21 cellular contexts compared by ENCODE assay signal in the genomic region with DNA sequence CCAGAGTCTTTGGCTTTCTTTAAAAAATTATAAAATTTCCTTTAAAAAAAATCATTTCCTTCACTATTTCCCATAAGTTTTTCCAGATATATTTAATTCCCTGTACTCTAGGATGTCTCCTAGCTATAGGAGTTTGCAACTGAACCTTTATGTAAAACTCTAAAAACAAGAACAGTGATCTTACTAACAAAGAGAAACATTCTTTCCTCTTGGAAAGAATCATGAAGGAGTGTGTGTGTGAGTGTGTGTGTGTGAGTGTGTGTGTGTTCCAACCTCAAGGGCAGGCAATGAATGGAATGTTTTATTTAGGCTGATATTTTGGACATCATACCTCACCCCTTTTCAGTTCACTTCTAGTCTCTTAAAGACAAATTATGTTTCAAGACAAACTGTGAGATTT.
DNase-seq lines count a peak whose midpoint lies in the region; ATAC-seq and TF ChIP-seq lines count a peak whose summit lies in the region.
"Had no signal": no experiment of that assay in that cellular context is flagged by ENCODE, and none has a peak within 500 bp of the region (broad histone marks: within the 10 kb centered on the region; RNA-seq: fewer than 3 reads in every experiment).

No MANE protein-coding gene starts in this region.

- no peak overlapping the region for H3K4me3 Mint-ChIP-seq in GM23338
- H3K4me3 Mint-ChIP-seq in neural crest cell: no peak overlapping the region
- H3K4me3 Mint-ChIP-seq: CD14-positive monocyte; CD4-positive, alpha-beta T cell; CD8-positive, alpha-beta memory T cell had no signal

- peak; percentile 61 for DNase-seq in GM23338 (ENCODE audit: low spot score)
- peak; percentile 47 for DNase-seq in SK-MEL-5 (ENCODE audit: low read depth, low spot score)
- DNase-seq in foreskin melanocyte: peak; percentile 18
- DNase-seq in neural crest cell (ENCODE audit: low read depth, low spot score): no peak
- no peak for DNase-seq in GM10266 (ENCODE audit: extremely low spot score)
- no peak for DNase-seq in amniotic stem cell (lab: John Stamatoyannopoulos, UW)
- DNase-seq: AML-193; BE2C; CD4-positive, alpha-beta T cell; CD8-positive, alpha-beta memory T cell; DMS 273 treated with DMSO at 0.1 percent for 48 hours; DMS79; EL; GDM1; GOT3; HCEC 1CT had no signal

- in situ Hi-C loops in SK-MEL-5 (cut with HindIII; ENCODE audit: low pct_unique_long_range_greater_than_20kb, low sequenced_read_pairs): loop anchor here (25.0 kb wide), 1 partner anchor 97 kb away; no protein-coding TSS in a partner anchor

- peak; percentile 69 for ATAC-seq in GM23338
- ATAC-seq in HG02759 (IDR thresholded peaks at IDR 0.05; ENCODE audit: unreplicated experiment): no peak
- ATAC-seq in HG03025 (IDR thresholded peaks at IDR 0.05; ENCODE audit: low FRiP score, unreplicated experiment): no peak

- H3K79me2 ChIP-seq in GM23338 (replicated peaks; ENCODE audit: insufficient read depth): no peaks in the 10 kb centered on the region

- H3K36me3 Mint-ChIP-seq in GM23338 (ENCODE audit: low read depth) (no peaks in the 10 kb centered on the region), neural crest cell (ENCODE audit: low read depth) (no peaks in the 10 kb centered on the region)
- H3K36me3 Mint-ChIP-seq: CD14-positive monocyte; CD8-positive, alpha-beta memory T cell had no signal

- no peaks in the 10 kb centered on the region for H3K36me3 ChIP-seq in GM23338 (ENCODE audit: insufficient read depth)
- H3K36me3 ChIP-seq: BE2C; BLaER1 treated with 17β-estradiol and CSF1 and Interleukin-3, amounts not matched to agents 10 nM and 100 nM had no signal

- H3K27ac Mint-ChIP-seq in GM23338: 0 out of 2 replicates have a peak overlapping the region, but pooled peaks have one; percentile 8
- H3K27ac Mint-ChIP-seq in neural crest cell (ENCODE audit: unreplicated experiment): peak overlapping the region; percentile 57
- H3K27ac Mint-ChIP-seq: CD14-positive monocyte; CD4-positive, alpha-beta T cell; CD8-positive, alpha-beta memory T cell had no signal

- H3K4me1 ChIP-seq in GM23338 (ENCODE audit: insufficient read depth): peaks cover 30% of the 10 kb centered on the region
- H3K4me1 ChIP-seq: BE2C had no signal

- no peaks in the 10 kb centered on the region for H3K27me3 ChIP-seq in GM23338 (ENCODE audit: insufficient read depth)
- H3K27me3 ChIP-seq: BE2C; BLaER1 treated with 17β-estradiol and CSF1 and Interleukin-3, amounts not matched to agents 10 nM and 100 nM had no signal

- no peaks in the 10 kb centered on the region for H3K27me3 Mint-ChIP-seq in GM23338 (ENCODE audit: insufficient read depth, low read depth, poor library complexity)
- H3K27me3 Mint-ChIP-seq in neural crest cell (ENCODE audit: low read depth): peaks cover 2% of the 10 kb centered on the region
- H3K27me3 Mint-ChIP-seq: CD4-positive, alpha-beta T cell had no signal

- peak overlapping the region; percentile 15 for H3K4me2 ChIP-seq in GM23338
- H3K4me2 ChIP-seq: BLaER1 treated with 17β-estradiol and CSF1 and Interleukin-3, amounts not matched to agents 10 nM and 100 nM had no signal

- H3K27ac ChIP-seq in GM23338 (ENCODE audit: low read depth): peak overlapping the region; percentile 24; the same call in 1 of the 2 replicates
- H3K27ac ChIP-seq: 22Rv1; BLaER1 treated with 17β-estradiol and CSF1 and Interleukin-3, amounts not matched to agents 10 nM and 100 nM had no signal

- TF ChIP-seq CTCF in GM23338 (conservative IDR thresholded peaks at IDR 0.05; ENCODE audit: low read depth in 2 of 2) (no peak), neural crest cell (conservative IDR thresholded peaks at IDR 0.05) (no peak), GM10266 (IDR thresholded peaks at IDR 0.05; ENCODE audit: control insufficient read depth, insufficient read depth, low read depth, missing control alignments) (no peak)

- H4K20me1 ChIP-seq in GM23338 (replicated peaks; ENCODE audit: insufficient read depth): no peaks in the 10 kb centered on the region
- H4K20me1 ChIP-seq: BLaER1 treated with 17β-estradiol and CSF1 and Interleukin-3, amounts not matched to agents 10 nM and 100 nM had no signal

- H3K4me1 Mint-ChIP-seq in GM23338 (peaks cover 20% of the 10 kb centered on the region; the same call in 2 of the 3 replicates), neural crest cell (peaks cover 18% of the 10 kb centered on the region)
- H3K4me1 Mint-ChIP-seq: CD14-positive monocyte; CD8-positive, alpha-beta memory T cell had no signal

- H3F3A ChIP-seq in GM23338 (replicated peaks; ENCODE audit: low read depth): no peaks in the 10 kb centered on the region

- H2AFZ ChIP-seq in GM23338: peak overlapping the region; percentile 6; the same call in 1 of the 2 replicates

- no peak overlapping the region for H3K4me3 ChIP-seq in GM23338
- H3K4me3 ChIP-seq: BLaER1 treated with 17β-estradiol and CSF1 and Interleukin-3, amounts not matched to agents 10 nM and 100 nM had no signal

- no peaks in the 10 kb centered on the region for H3K9me3 Mint-ChIP-seq in GM23338
- peaks cover 7% of the 10 kb centered on the region for H3K9me3 Mint-ChIP-seq in neural crest cell
- H3K9me3 Mint-ChIP-seq: CD4-positive, alpha-beta T cell had no signal

- no peaks in the 10 kb centered on the region for H3K9me2 ChIP-seq in GM23338 (ENCODE audit: insufficient read depth)

TF ChIP-seq in GM23338, 12 proteins besides CTCF, POLR2A, EP300 and RAD21 (continues in another document):
- no peak for TF ChIP-seq NANOG (IDR thresholded peaks at IDR 0.05; ENCODE audit: borderline replicate concordance)
- no peak; the same call in 1 of the 2 replicates for TF ChIP-seq CREB1 (CRISPR knock-in tag; IDR thresholded peaks at IDR 0.05; ENCODE audit: low read depth)
- TF ChIP-seq EZH2 (IDR thresholded peaks at IDR 0.05; ENCODE audit: low read depth, unreplicated experiment): no peak
- TF ChIP-seq, protein P1, sequence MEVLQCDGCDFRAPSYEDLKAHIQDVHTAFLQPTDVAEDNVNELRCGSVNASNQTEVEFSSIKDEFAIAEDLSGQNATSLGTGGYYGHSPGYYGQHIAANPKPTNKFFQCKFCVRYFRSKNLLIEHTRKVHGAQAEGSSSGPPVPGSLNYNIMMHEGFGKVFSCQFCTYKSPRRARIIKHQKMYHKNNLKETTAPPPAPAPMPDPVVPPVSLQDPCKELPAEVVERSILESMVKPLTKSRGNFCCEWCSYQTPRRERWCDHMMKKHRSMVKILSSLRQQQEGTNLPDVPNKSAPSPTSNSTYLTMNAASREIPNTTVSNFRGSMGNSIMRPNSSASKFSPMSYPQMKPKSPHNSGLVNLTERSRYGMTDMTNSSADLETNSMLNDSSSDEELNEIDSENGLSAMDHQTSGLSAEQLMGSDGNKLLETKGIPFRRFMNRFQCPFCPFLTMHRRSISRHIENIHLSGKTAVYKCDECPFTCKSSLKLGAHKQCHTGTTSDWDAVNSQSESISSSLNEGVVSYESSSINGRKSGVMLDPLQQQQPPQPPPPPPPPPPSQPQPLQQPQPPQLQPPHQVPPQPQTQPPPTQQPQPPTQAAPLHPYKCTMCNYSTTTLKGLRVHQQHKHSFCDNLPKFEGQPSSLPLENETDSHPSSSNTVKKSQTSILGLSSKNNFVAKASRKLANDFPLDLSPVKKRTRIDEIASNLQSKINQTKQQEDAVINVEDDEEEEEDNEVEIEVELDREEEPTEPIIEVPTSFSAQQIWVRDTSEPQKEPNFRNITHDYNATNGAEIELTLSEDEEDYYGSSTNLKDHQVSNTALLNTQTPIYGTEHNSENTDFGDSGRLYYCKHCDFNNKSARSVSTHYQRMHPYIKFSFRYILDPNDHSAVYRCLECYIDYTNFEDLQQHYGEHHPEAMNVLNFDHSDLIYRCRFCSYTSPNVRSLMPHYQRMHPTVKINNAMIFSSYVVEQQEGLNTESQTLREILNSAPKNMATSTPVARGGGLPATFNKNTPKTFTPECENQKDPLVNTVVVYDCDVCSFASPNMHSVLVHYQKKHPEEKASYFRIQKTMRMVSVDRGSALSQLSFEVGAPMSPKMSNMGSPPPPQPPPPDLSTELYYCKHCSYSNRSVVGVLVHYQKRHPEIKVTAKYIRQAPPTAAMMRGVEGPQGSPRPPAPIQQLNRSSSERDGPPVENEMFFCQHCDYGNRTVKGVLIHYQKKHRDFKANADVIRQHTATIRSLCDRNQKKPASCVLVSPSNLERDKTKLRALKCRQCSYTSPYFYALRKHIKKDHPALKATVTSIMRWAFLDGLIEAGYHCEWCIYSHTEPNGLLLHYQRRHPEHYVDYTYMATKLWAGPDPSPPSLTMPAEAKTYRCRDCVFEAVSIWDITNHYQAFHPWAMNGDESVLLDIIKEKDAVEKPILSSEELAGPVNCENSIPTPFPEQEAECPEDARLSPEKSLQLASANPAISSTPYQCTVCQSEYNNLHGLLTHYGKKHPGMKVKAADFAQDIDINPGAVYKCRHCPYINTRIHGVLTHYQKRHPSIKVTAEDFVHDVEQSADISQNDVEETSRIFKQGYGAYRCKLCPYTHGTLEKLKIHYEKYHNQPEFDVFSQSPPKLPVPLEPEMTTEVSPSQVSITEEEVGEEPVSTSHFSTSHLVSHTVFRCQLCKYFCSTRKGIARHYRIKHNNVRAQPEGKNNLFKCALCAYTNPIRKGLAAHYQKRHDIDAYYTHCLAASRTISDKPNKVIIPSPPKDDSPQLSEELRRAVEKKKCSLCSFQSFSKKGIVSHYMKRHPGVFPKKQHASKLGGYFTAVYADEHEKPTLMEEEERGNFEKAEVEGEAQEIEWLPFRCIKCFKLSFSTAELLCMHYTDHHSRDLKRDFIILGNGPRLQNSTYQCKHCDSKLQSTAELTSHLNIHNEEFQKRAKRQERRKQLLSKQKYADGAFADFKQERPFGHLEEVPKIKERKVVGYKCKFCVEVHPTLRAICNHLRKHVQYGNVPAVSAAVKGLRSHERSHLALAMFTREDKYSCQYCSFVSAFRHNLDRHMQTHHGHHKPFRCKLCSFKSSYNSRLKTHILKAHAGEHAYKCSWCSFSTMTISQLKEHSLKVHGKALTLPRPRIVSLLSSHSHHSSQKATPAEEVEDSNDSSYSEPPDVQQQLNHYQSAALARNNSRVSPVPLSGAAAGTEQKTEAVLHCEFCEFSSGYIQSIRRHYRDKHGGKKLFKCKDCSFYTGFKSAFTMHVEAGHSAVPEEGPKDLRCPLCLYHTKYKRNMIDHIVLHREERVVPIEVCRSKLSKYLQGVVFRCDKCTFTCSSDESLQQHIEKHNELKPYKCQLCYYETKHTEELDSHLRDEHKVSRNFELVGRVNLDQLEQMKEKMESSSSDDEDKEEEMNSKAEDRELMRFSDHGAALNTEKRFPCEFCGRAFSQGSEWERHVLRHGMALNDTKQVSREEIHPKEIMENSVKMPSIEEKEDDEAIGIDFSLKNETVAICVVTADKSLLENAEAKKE (CRISPR knock-in tag; IDR thresholded peaks at IDR 0.05): no peak
- TF ChIP-seq ZNF331 (CRISPR knock-in tag; IDR thresholded peaks at IDR 0.05; ENCODE audit: low read depth): no peak

Comparison
In these comparisons a context has a peak if more than half of its experiments do, and no peak if none do; other contexts are left out.
1. DNase-seq: peak in GM23338 (single experiment), SK-MEL-5 (single experiment) and foreskin melanocyte (single experiment); none in neural crest cell (single experiment), GM10266 (single experiment) and amniotic stem cell (single experiment).